1 cellular context compared by ENCODE assay signal in the genomic region with DNA sequence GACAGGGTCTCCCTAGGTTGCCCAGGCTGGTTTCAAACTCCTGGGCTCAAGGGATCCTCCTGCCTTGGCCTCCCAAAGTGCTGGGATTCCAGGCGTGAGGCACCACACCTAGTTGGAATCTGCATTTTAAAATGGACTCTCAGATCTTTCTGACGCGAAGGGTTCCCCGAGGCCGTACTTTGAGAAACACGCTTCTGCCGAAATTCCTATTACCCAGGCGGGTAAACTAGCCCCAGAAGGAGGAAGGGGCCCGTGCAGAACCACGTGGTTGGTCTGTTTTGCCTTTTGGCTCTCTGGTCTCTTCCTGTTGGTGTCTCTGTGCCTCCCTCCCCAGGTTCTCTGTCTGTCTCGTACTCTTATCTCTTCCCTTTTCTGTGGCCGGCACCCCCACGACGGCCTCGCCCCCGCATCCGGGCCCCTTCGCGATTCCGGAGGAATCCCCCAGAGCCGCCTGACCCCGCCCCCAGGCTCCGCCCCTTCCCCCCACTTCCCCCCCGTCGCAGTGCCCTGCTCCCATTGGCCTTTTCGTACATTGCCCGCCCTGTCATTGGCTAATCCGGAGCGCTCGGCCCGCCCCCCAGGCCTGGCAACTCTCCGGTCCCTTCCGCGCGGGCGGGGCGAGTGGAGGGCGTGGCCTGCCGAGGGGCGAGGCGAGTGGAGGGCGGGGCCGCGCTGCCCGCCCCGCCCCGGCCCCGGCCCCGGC.
TF ChIP-seq lines count a peak whose summit lies in the region.

A gene (plus strand): TSS at position 689 of the 703 bp plus-strand sequence. CDS start 12,354 bp downstream, outside the sequence.

TF ChIP-seq in K562, 482 proteins besides CTCF, POLR2A, EP300 and RAD21 (continued from another document):
- TF ChIP-seq, protein P1, sequence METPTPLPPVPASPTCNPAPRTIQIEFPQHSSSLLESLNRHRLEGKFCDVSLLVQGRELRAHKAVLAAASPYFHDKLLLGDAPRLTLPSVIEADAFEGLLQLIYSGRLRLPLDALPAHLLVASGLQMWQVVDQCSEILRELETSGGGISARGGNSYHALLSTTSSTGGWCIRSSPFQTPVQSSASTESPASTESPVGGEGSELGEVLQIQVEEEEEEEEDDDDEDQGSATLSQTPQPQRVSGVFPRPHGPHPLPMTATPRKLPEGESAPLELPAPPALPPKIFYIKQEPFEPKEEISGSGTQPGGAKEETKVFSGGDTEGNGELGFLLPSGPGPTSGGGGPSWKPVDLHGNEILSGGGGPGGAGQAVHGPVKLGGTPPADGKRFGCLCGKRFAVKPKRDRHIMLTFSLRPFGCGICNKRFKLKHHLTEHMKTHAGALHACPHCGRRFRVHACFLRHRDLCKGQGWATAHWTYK (CRISPR knock-in tag; IDR thresholded peaks at IDR 0.05): no peak
- TF ChIP-seq MCM2 (IDR thresholded peaks at IDR 0.05; ENCODE audit: low read depth) (no peak), SNIP1 (IDR thresholded peaks at IDR 0.05; ENCODE audit: low read depth) (no peak), KDM5B (IDR thresholded peaks at IDR 0.05; ENCODE audit: insufficient replicate concordance, low read depth, low read length) (peak; percentile 20), NFXL1 (CRISPR knock-in tag; IDR thresholded peaks at IDR 0.05) (no peak), RBM39 (optimal IDR thresholded peaks at IDR 0.05; ENCODE audit: low read depth, low read length) (no peak), ZNF212 (CRISPR knock-in tag; IDR thresholded peaks at IDR 0.05) (no peak), ZFX (CRISPR knock-in tag; IDR thresholded peaks at IDR 0.05) (no peak), SREBF2 (CRISPR knock-in tag; IDR thresholded peaks at IDR 0.05) (no peak), KLF10 (CRISPR knock-in tag; IDR thresholded peaks at IDR 0.05) (no peak), EHMT2 (IDR thresholded peaks at IDR 0.05) (no peak), NCOA2 (IDR thresholded peaks at IDR 0.05; ENCODE audit: partially characterized antibody in 2 of 2) (no peak)
- TF ChIP-seq, protein P2, sequence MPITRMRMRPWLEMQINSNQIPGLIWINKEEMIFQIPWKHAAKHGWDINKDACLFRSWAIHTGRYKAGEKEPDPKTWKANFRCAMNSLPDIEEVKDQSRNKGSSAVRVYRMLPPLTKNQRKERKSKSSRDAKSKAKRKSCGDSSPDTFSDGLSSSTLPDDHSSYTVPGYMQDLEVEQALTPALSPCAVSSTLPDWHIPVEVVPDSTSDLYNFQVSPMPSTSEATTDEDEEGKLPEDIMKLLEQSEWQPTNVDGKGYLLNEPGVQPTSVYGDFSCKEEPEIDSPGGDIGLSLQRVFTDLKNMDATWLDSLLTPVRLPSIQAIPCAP (CRISPR knock-in tag; IDR thresholded peaks at IDR 0.05; ENCODE audit: borderline replicate concordance): no peak
- TF ChIP-seq, protein P3, sequence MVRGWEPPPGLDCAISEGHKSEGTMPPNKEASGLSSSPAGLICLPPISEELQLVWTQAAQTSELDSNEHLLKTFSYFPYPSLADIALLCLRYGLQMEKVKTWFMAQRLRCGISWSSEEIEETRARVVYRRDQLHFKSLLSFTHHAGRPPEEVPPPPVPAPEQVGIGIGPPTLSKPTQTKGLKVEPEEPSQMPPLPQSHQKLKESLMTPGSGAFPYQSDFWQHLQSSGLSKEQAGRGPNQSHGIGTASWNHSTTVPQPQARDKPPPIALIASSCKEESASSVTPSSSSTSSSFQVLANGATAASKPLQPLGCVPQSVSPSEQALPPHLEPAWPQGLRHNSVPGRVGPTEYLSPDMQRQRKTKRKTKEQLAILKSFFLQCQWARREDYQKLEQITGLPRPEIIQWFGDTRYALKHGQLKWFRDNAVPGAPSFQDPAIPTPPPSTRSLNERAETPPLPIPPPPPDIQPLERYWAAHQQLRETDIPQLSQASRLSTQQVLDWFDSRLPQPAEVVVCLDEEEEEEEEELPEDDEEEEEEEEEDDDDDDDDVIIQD (CRISPR knock-in tag; IDR thresholded peaks at IDR 0.05): no peak
- TF ChIP-seq, protein P4, sequence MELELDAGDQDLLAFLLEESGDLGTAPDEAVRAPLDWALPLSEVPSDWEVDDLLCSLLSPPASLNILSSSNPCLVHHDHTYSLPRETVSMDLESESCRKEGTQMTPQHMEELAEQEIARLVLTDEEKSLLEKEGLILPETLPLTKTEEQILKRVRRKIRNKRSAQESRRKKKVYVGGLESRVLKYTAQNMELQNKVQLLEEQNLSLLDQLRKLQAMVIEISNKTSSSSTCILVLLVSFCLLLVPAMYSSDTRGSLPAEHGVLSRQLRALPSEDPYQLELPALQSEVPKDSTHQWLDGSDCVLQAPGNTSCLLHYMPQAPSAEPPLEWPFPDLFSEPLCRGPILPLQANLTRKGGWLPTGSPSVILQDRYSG (tag; conservative IDR thresholded peaks at IDR 0.05; ENCODE audit: low read depth): no peak
- TF ChIP-seq, protein P5, sequence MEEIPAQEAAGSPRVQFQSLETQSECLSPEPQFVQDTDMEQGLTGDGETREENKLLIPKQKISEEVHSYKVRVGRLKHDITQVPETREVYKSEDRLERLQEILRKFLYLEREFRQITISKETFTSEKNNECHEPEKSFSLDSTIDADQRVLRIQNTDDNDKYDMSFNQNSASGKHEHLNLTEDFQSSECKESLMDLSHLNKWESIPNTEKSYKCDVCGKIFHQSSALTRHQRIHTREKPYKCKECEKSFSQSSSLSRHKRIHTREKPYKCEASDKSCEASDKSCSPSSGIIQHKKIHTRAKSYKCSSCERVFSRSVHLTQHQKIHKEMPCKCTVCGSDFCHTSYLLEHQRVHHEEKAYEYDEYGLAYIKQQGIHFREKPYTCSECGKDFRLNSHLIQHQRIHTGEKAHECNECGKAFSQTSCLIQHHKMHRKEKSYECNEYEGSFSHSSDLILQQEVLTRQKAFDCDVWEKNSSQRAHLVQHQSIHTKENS (CRISPR knock-in tag; IDR thresholded peaks at IDR 0.05): no peak
